In the genomic region with DNA sequence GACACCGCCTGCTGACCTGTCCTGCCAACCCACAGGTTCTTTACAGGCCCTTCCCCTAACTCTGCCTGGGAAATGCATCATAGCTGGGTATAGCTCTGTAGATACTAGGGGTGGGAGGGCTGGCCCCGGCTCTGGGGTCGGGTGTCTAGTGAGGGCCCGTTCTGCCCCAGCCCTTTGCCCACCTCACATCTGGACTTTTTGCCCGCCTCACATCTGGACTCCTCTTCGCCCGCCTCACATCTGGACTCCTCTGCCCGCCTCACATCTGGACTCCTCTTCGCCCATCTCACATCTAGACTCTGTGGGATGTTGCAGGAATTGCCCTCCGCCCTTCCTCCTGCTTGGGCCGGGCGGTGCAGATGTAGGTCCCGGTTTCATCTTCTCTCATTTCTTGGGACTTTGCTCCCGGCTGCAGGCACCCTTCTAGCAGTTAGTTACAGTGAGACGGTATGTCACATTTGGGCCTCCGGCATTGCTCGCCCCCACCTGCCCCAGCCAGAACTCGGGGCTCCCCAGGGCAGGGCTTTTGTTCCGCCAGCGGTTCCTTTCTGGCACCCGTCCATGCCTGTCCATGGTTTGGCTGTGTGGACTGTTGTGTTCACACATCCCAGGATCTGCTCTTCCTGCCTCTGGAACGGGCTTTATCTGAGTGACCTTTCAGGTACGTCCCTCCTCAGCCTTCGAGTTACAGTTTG, we compare ENCODE assay signal across 25 cellular contexts.
"Had no signal": no experiment of that assay in that cellular context is flagged by ENCODE, and none has a peak within 500 bp of the region (broad histone marks: within the 10 kb centered on the region; RNA-seq: fewer than 3 reads in every experiment).

No MANE protein-coding gene starts in this region.

- H3K27me3 Mint-ChIP-seq: central memory CD8-positive, alpha-beta T cell; naive thymus-derived CD8-positive, alpha-beta T cell had no signal

- H3K4me3 ChIP-seq: coronary artery, esophagus muscularis mucosa, gastroesophageal sphincter, heart left ventricle, pancreas, sigmoid colon, thoracic aorta, tibial nerve, upper lobe of right lung, uterus had no signal

- H3K4me1 Mint-ChIP-seq: central memory CD8-positive, alpha-beta T cell; naive thymus-derived CD8-positive, alpha-beta T cell; stimulated activated memory B cell treated with anti-CD40 and anti-IgM and Interleukin-4, amounts not matched to agents 10 μg/mL and 1 μg/mL and 100 μg/mL, for 72 hours had no signal

- ATAC-seq: foreskin keratinocyte; gastroesophageal sphincter; heart left ventricle; naive thymus-derived CD8-positive, alpha-beta T cell; pancreas; stimulated activated memory B cell treated with anti-CD40 and anti-IgM and Interleukin-4, amounts not matched to agents 10 μg/mL and 1 μg/mL and 100 μg/mL, for 72 hours; stimulated activated naive CD8-positive, alpha-beta T cell treated with anti-CD3 and anti-CD28 coated beads, Interleukin-15, Interleukin-2, amounts not matched to agents 100 U/mL and 50 U/mL, for 24 hours; upper lobe of right lung had no signal

- H3K27ac ChIP-seq: coronary artery, esophagus muscularis mucosa, foreskin keratinocyte, gastroesophageal sphincter, heart left ventricle, neutrophil, pancreas, sigmoid colon, thoracic aorta, tibial nerve, upper lobe of right lung, uterus had no signal

- H3K27me3 ChIP-seq: foreskin keratinocyte, heart left ventricle, neutrophil, pancreas, sigmoid colon, tibial nerve, upper lobe of right lung, uterus had no signal

- H3K27ac Mint-ChIP-seq: naive thymus-derived CD8-positive, alpha-beta T cell; stimulated activated memory B cell treated with anti-CD40 and anti-IgM and Interleukin-4, amounts not matched to agents 10 μg/mL and 1 μg/mL and 100 μg/mL, for 72 hours had no signal

- DNase-seq: dermis blood vessel endothelial cell; effector memory CD4-positive, alpha-beta T cell; foreskin keratinocyte; hippocampal formation; kidney glomerular epithelial cell; mammary epithelial cell; mesendoderm; midbrain; naive thymus-derived CD8-positive, alpha-beta T cell; sigmoid colon; stimulated activated CD4-positive, alpha-beta T cell treated with anti-CD3 and anti-CD28 coated beads, Interleukin-2, amount 100 ng/mL, for 24 hours; stimulated activated CD4-positive, alpha-beta T cell treated with anti-CD3 and anti-CD28 coated beads, Interleukin-4, amount 100 ng/mL, for 24 hours; stimulated activated naive CD8-positive, alpha-beta T cell treated with anti-CD3 and anti-CD28 coated beads, Interleukin-15, Interleukin-2, amounts not matched to agents 100 U/mL and 50 U/mL, for 24 hours; upper lobe of right lung; uterus had no signal

- H3K4me3 Mint-ChIP-seq: central memory CD8-positive, alpha-beta T cell; naive thymus-derived CD8-positive, alpha-beta T cell; stimulated activated memory B cell treated with anti-CD40 and anti-IgM and Interleukin-4, amounts not matched to agents 10 μg/mL and 1 μg/mL and 100 μg/mL, for 72 hours had no signal

- H3K9me3 ChIP-seq: neutrophil, pancreas, upper lobe of right lung, uterus had no signal

- H3K36me3 Mint-ChIP-seq: naive thymus-derived CD8-positive, alpha-beta T cell; stimulated activated memory B cell treated with anti-CD40 and anti-IgM and Interleukin-4, amounts not matched to agents 10 μg/mL and 1 μg/mL and 100 μg/mL, for 72 hours had no signal

- H3K9me3 Mint-ChIP-seq: central memory CD8-positive, alpha-beta T cell had no signal

- H3K4me1 ChIP-seq: esophagus muscularis mucosa, foreskin keratinocyte, gastroesophageal sphincter, heart left ventricle, pancreas, sigmoid colon, tibial nerve, upper lobe of right lung, uterus had no signal

- H3K36me3 ChIP-seq: esophagus muscularis mucosa, gastroesophageal sphincter, heart left ventricle, neutrophil, pancreas, sigmoid colon, thoracic aorta, upper lobe of right lung, uterus had no signal
